8 cellular contexts compared by ENCODE assay signal in genomic region chr3:196569003-196569516, GRCh38. TPM values are rescaled to one million over a fixed set of nuclear protein-coding genes. Genes with fewer than 3 reads are reported as not detected.
A peak's percentile ranks its signal among the peaks of the same experiment; 100 is the strongest.
DNase-seq lines count a peak whose midpoint lies in the region; ATAC-seq and TF ChIP-seq lines count a peak whose summit lies in the region.

No MANE protein-coding gene starts in this region.

- in situ Hi-C loops in KBM-7 (cut with MboI; ENCODE audit: low pct_unique_long_range_greater_than_20kb, low sequenced_read_pairs), result no loop called here

- peak overlapping the region; percentile 63 to 100 (median 94) for H3K4me3 ChIP-seq in dorsolateral prefrontal cortex

- intact Hi-C loops in dorsolateral prefrontal cortex (cut with DNase I), result loop anchor here (2.0 to 5.0 kb wide), 7 partner anchors 64 to 374 kb away; partner anchors contain the start of genes NCBP2 (in 2 of the 2), RNF168 (in 2 of the 2), SENP5 (in 2 of the 2) and UBXN7 (in 1 of the 2)

- H3K27ac ChIP-seq in dorsolateral prefrontal cortex, result peak overlapping the region in 39 of 59 donors; percentile 10 to 91 (median 80)

- no peaks in the 10 kb centered on the region for H3K27me3 ChIP-seq in dorsolateral prefrontal cortex

- DNase-seq in ELR (ENCODE audit: low read depth) (peak; percentile 65), KBM-7 (peak; percentile 37), dorsolateral prefrontal cortex (peak in 9 of 10 donors; percentile 18 to 62 (median 39)), medulla oblongata (ENCODE audit: extremely low spot score) (peak; percentile 12), T1000 (lab: John Stamatoyannopoulos, UW) (no peak)
- peak; percentile 23 to 39 for DNase-seq in activated CD4-positive, alpha-beta T cell treated with anti-CD3 and anti-CD28 coated beads for 24 hours (ENCODE audit: low read depth in 2 of 2)
- peak; percentile 11 to 20 for DNase-seq in stimulated activated CD8-positive, alpha-beta memory T cell treated with anti-CD3 and anti-CD28 coated beads, Interleukin-4, amount 100 ng/mL, for 1 hour (ENCODE audit: low read depth in 2 of 2, low spot score in 1 of 2)

- TF ChIP-seq CTCF in dorsolateral prefrontal cortex (IDR thresholded peaks at IDR 0.05 in 54 of 56, conservative IDR thresholded peaks at IDR 0.05 in 2 of 56; ENCODE audit: low read depth in 1 of 56, partially characterized antibody in 56 of 56), result no peak

- peak; percentile 40 for ATAC-seq in GM21723 (IDR thresholded peaks at IDR 0.05; ENCODE audit: unreplicated experiment)

RNA-seq across cellular contexts. Expression of gene FBXO45, which starts 0.6 kb away (rescaled TPM):
- 10 to 100 TPM; 12.3 to 28.8 (median 20.8) TPM for total RNA-seq in dorsolateral prefrontal cortex

RNA-seq across cellular contexts. Expression of gene WDR53, which starts 0.7 kb away (rescaled TPM):
- total RNA-seq in dorsolateral prefrontal cortex, result 10 to 100 TPM in 95 of 120 experiments, 1 to 10 TPM in 25; 6.0 to 19.1 (median 12.3) TPM

RNA-seq across cellular contexts. Expression of gene SMCO1, which starts 53.9 kb away (rescaled TPM):
- total RNA-seq in dorsolateral prefrontal cortex, result under 1 TPM in 12 of 120 experiments, not detected in 108; 0.22 to 0.61 (median 0.32) TPM
